In genomic region chr10:4824791-4825310, GRCh38 we compare ENCODE assay signal across 28 cellular contexts. TPM values are rescaled to one million over a fixed set of nuclear protein-coding genes. Genes with fewer than 3 reads are reported as not detected.
DNase-seq lines count a peak whose midpoint lies in the region; ATAC-seq and TF ChIP-seq lines count a peak whose summit lies in the region.
"Had no signal": no experiment of that assay in that cellular context is flagged by ENCODE, and none has a peak within 500 bp of the region (broad histone marks: within the 10 kb centered on the region; RNA-seq: fewer than 3 reads in every experiment).

No MANE protein-coding gene starts in this region.

- H3K27me3 ChIP-seq in Caco-2 (replicated peaks; ENCODE audit: control insufficient read depth, insufficient read depth, low read length) (no peaks in the 10 kb centered on the region), GM23248 (replicated peaks; ENCODE audit: insufficient read depth) (no peaks in the 10 kb centered on the region)
- H3K27me3 ChIP-seq: right atrium auricular region, SJCRH30, suprapubic skin, upper lobe of right lung had no signal

- H3K27me3 Mint-ChIP-seq in T-helper 1 cell treated with Interleukin-12 subunit alpha and Interleukin-12 subunit beta and Interleukin-4 antibody, amounts not matched to agents 30 μg/mL and 1 μg/mL, for 36 hours (ENCODE audit: low read depth) = peaks cover 59% of the 10 kb centered on the region
- H3K27me3 Mint-ChIP-seq in Caco-2 (ENCODE audit: insufficient read depth, unreplicated experiment) (peaks cover 9% of the 10 kb centered on the region), nephron (ENCODE audit: low read depth) (peaks cover 4% of the 10 kb centered on the region), WTC11 (ENCODE audit: low read depth) (peaks cover 52% of the 10 kb centered on the region)

- CTCF ChIA-PET in Caco-2 (lab: Charles Lee) (interaction anchor here (4.3 kb wide), 1 partner anchor 10 kb away, joined by 52 read pairs; no protein-coding TSS in a partner anchor), WTC11 (lab: Charles Lee) (interaction anchor here (3.6 kb wide), 1 partner anchor 10 kb away, joined by 26 read pairs; no protein-coding TSS in a partner anchor)

- H3K79me2 ChIP-seq in GM23248 (ENCODE audit: insufficient read depth) = peaks cover 11% of the 10 kb centered on the region

- no peaks in the 10 kb centered on the region for H3K9me2 ChIP-seq in GM23248 (ENCODE audit: insufficient read depth)

- H3K4me1 Mint-ChIP-seq in T-helper 1 cell treated with Interleukin-12 subunit alpha and Interleukin-12 subunit beta and Interleukin-4 antibody, amounts not matched to agents 30 μg/mL and 1 μg/mL, for 36 hours (ENCODE audit: low read depth) = peaks cover 9% of the 10 kb centered on the region
- H3K4me1 Mint-ChIP-seq in Caco-2 (ENCODE audit: low read depth, unreplicated experiment) = peaks cover 12% of the 10 kb centered on the region
- H3K4me1 Mint-ChIP-seq in nephron = peaks cover 12% of the 10 kb centered on the region
- H3K4me1 Mint-ChIP-seq in WTC11 = peaks cover 9% of the 10 kb centered on the region

- H3K36me3 ChIP-seq in Caco-2 (ENCODE audit: control insufficient read depth, insufficient read depth, low read length) = no peaks in the 10 kb centered on the region
- H3K36me3 ChIP-seq in GM23248 (ENCODE audit: low read depth) = no peaks in the 10 kb centered on the region
- H3K36me3 ChIP-seq: HAP-1, neural progenitor cell, right atrium auricular region, SJCRH30, suprapubic skin, upper lobe of right lung had no signal

- H3K27ac ChIP-seq in coronary artery = no peak overlapping the region
- H3K27ac ChIP-seq in GM23248 = no peak overlapping the region
- H3K27ac ChIP-seq: neural progenitor cell, SJCRH30, suprapubic skin had no signal

- H3K4me2 ChIP-seq in GM23248 (ENCODE audit: unreplicated experiment) = no peak overlapping the region
- H3K4me2 ChIP-seq: neural progenitor cell had no signal

- no peak overlapping the region for H2AFZ ChIP-seq in GM23248
- H2AFZ ChIP-seq: neural progenitor cell had no signal

- H3K36me3 Mint-ChIP-seq in T-helper 1 cell treated with Interleukin-12 subunit alpha and Interleukin-12 subunit beta and Interleukin-4 antibody, amounts not matched to agents 30 μg/mL and 1 μg/mL, for 36 hours (ENCODE audit: low read depth) = no peaks in the 10 kb centered on the region
- peaks cover 12% of the 10 kb centered on the region for H3K36me3 Mint-ChIP-seq in Caco-2 (ENCODE audit: insufficient read depth, unreplicated experiment)
- H3K36me3 Mint-ChIP-seq in nephron (ENCODE audit: low read depth) = no peaks in the 10 kb centered on the region
- H3K36me3 Mint-ChIP-seq in WTC11 = 0 out of 2 replicates have a peak, but pooled peaks cover 2% of the 10 kb centered on the region
- H3K36me3 Mint-ChIP-seq: CD4-positive, alpha-beta memory T cell; neural progenitor cell had no signal

- ATAC-seq in WTC11 = no peak

- in situ Hi-C loops in GM23248 (cut with MboI) = loop anchor here (25.0 kb wide), 1 partner anchor 787 kb away; no protein-coding TSS in a partner anchor

- H3K9ac ChIP-seq in GM23248 = no peak overlapping the region
- H3K9ac ChIP-seq: neural progenitor cell had no signal

- TF ChIP-seq CTCF in Caco-2 (IDR thresholded peaks at IDR 0.05; ENCODE audit: insufficient read depth in 1 of 2, low read depth in 1 of 2, low read length in 1 of 2, severe bottlenecking in 1 of 2, unreplicated experiment in 1 of 2) (no peak), coronary artery (IDR thresholded peaks at IDR 0.05) (no peak), nephron (IDR thresholded peaks at IDR 0.05; ENCODE audit: unreplicated experiment in 3 of 3) (no peak), WTC11 (IDR thresholded peaks at IDR 0.05) (no peak)

- H3K4me1 ChIP-seq in Caco-2 = peaks cover 19% of the 10 kb centered on the region
- H3K4me1 ChIP-seq in GM23248 (ENCODE audit: insufficient read depth) = peaks cover 19% of the 10 kb centered on the region
- H3K4me1 ChIP-seq: SJCRH30 had no signal

- H3K27ac Mint-ChIP-seq in T-helper 1 cell treated with Interleukin-12 subunit alpha and Interleukin-12 subunit beta and Interleukin-4 antibody, amounts not matched to agents 30 μg/mL and 1 μg/mL, for 36 hours = no peak overlapping the region
- H3K27ac Mint-ChIP-seq in Caco-2 (ENCODE audit: unreplicated experiment) (no peak overlapping the region), nephron (no peak overlapping the region), WTC11 (no peak overlapping the region)
- H3K27ac Mint-ChIP-seq: activated naive CD4-positive, alpha-beta T cell treated with anti-CD3 and anti-CD28 coated beads for 36 hours; activated T-cell treated with anti-CD3 and anti-CD28 coated beads, Interleukin-2, amount 50 U/mL, for 72 hours; neural progenitor cell had no signal

- H4K20me1 ChIP-seq in GM23248 (ENCODE audit: insufficient read depth) = no peaks in the 10 kb centered on the region

- H3K9me3 Mint-ChIP-seq in T-helper 1 cell treated with Interleukin-12 subunit alpha and Interleukin-12 subunit beta and Interleukin-4 antibody, amounts not matched to agents 30 μg/mL and 1 μg/mL, for 36 hours = no peaks in the 10 kb centered on the region
- H3K9me3 Mint-ChIP-seq in Caco-2 (ENCODE audit: unreplicated experiment) (no peaks in the 10 kb centered on the region), nephron (peaks cover 9% of the 10 kb centered on the region), WTC11 (peaks cover 4% of the 10 kb centered on the region)
- H3K9me3 Mint-ChIP-seq: activated naive CD4-positive, alpha-beta T cell treated with anti-CD3 and anti-CD28 coated beads for 36 hours; activated T-cell treated with anti-CD3 and anti-CD28 coated beads, Interleukin-2, amount 50 U/mL, for 72 hours had no signal

- WGBS in GM23248 (ENCODE audit: low coverage in 1 of 2, low lambda C conversion rate in 2 of 2, missing lambda C conversion rate in 2 of 2), 2 experiments = 94 to 99% methylated on average over 5 of the region's 5 CpGs

- DNase-seq in T-helper 1 cell (no peak), Caco-2 (no peak), coronary artery (ENCODE audit: low spot score) (peak; percentile 69), WTC11 (ENCODE audit: low spot score) (no peak), GM23248 (no peak), NCI-H2171 (lab: John Stamatoyannopoulos, UW) (no peak)
- DNase-seq: activated CD4-positive, alpha-beta T cell treated with anti-CD3 and anti-CD28 coated beads, Interleukin-2, amount 50 U/mL, for 48 hours; activated naive CD4-positive, alpha-beta T cell treated with anti-CD3 and anti-CD28 coated beads for 36 hours; activated T-cell treated with anti-CD3 and anti-CD28 coated beads, Interleukin-2, amount 50 U/mL, for 72 hours; CD4-positive, alpha-beta memory T cell; DMS153; hypothalamus; KBM-7; left colon; mammary epithelial cell; NCI-H1092 treated with DMSO at 0.1 percent for 48 hours; NCI-H1930; NCI-H345; SJCRH30; stimulated activated naive CD4-positive, alpha-beta T cell treated with Interleukin-2 at 50 U/mL for 16 hours; upper lobe of right lung had no signal

- POLR2A ChIA-PET in Caco-2 (lab: Charles Lee) (no interaction called here), WTC11 (lab: Charles Lee) (no interaction called here)

- BruUV-seq in Caco-2 (replicated peaks; lab: Mats Ljungman, UMichigan) = TSS peak; percentile 53

- H3K9me3 ChIP-seq in Caco-2 = no peaks in the 10 kb centered on the region
- no peaks in the 10 kb centered on the region for H3K9me3 ChIP-seq in GM23248 (ENCODE audit: low read depth)
- H3K9me3 ChIP-seq: HAP-1, right atrium auricular region, SJCRH30, suprapubic skin, upper lobe of right lung had no signal

- H3F3A ChIP-seq in GM23248 (ENCODE audit: insufficient read depth) = no peaks in the 10 kb centered on the region

- intact Hi-C loops in Caco-2 (cut with micrococcal nuclease; ENCODE audit: unreplicated experiment) = loop anchor here (10.0 kb wide), 1 partner anchor 800 kb away; no protein-coding TSS in a partner anchor

- peak overlapping the region; percentile 16 for H3K4me3 Mint-ChIP-seq in T-helper 1 cell treated with Interleukin-12 subunit alpha and Interleukin-12 subunit beta and Interleukin-4 antibody, amounts not matched to agents 30 μg/mL and 1 μg/mL, for 36 hours
- H3K4me3 Mint-ChIP-seq in Caco-2 (ENCODE audit: unreplicated experiment) = peak overlapping the region; percentile 59
- peak overlapping the region; percentile 19 to 42 (median 39) for H3K4me3 Mint-ChIP-seq in nephron
- H3K4me3 Mint-ChIP-seq in WTC11 = no peak overlapping the region
- H3K4me3 Mint-ChIP-seq: neural progenitor cell had no signal

- no peak overlapping the region for H3K4me3 ChIP-seq in Caco-2 (ENCODE audit: low read depth, low read length)
- H3K4me3 ChIP-seq in coronary artery = no peak overlapping the region
- no peak overlapping the region for H3K4me3 ChIP-seq in GM23248
- H3K4me3 ChIP-seq: HAP-1, neural progenitor cell, SJCRH30, smooth muscle cell had no signal

TF ChIP-seq in WTC11, 78 proteins besides CTCF, POLR2A, EP300 and RAD21 (continues in another document):
- TF ChIP-seq ZNF121 (CRISPR knock-in tag; IDR thresholded peaks at IDR 0.05) (no peak), JUN (CRISPR knock-in tag; IDR thresholded peaks at IDR 0.05) (no peak), ZNF416 (CRISPR knock-in tag; IDR thresholded peaks at IDR 0.05) (no peak), ATF1 (CRISPR knock-in tag; IDR thresholded peaks at IDR 0.05) (no peak), SP1 (CRISPR knock-in tag; conservative IDR thresholded peaks at IDR 0.05) (no peak), ZNF281 (CRISPR knock-in tag; IDR thresholded peaks at IDR 0.05) (no peak), ZNF671 (CRISPR knock-in tag; IDR thresholded peaks at IDR 0.05) (no peak), CREB1 (CRISPR knock-in tag; IDR thresholded peaks at IDR 0.05) (no peak)

RNA-seq across cellular contexts. Expression of gene AKR1E2, which starts 1.2 kb away (rescaled TPM):
- total RNA-seq in Caco-2 (2022) (68.3 and 68.5 TPM in 2 replicates), WTC11 (2021) (1.7 to 5.6 TPM (median 5.4 TPM) in 3 replicates)
- total RNA-seq in GM23248 (2014; rRNA removed; shearing (Covaris generic)) = 14.3 and 16.0 TPM in 2 replicates
- 5.1 and 5.2 TPM in 2 replicates for polyA plus RNA-seq in GM23248 (2016; fragmentation: Nextera tagmentation; extraction: Ambion mirVana)
- total RNA-seq: SJCRH30 had no signal
- polyA plus RNA-seq: mammary epithelial cell had no signal
